Comparison of ENCODE assay signal across 33 cellular contexts in the genomic region with DNA sequence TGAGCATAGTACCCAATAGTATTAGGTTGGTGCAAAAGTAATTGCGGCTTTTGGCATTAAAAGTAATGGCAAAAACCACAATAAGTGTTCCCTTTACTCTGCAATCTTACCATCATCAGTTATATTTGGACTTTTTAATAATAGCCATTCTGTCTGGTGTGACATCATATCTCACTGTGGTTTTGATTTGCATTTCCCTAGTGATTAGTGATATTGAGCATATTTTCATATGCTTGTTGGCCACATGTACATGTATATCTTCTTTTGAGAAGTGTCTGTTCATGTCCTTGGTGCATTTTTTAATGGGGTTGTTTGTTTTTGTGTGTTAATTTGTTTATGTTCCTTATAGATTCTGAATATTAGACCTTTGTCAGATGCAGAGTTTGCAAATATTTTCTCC.
"Had no signal": no experiment of that assay in that cellular context is flagged by ENCODE, and none has a peak within 500 bp of the region (broad histone marks: within the 10 kb centered on the region; RNA-seq: fewer than 3 reads in every experiment).

No MANE protein-coding gene starts in this region.

- H3K4me3 Mint-ChIP-seq: activated CD4-positive, alpha-beta memory T cell treated with anti-CD3 and anti-CD28 coated beads for 36 hours; activated CD4-positive, alpha-beta T cell treated with anti-CD3 and anti-CD28 coated beads for 36 hours; activated CD4-positive, alpha-beta T cell treated with anti-CD3 and anti-CD28 coated beads, Interleukin-2, amount 10 ng/mL, durations not matched to agents 24 days and 14 days; activated CD8-positive, alpha-beta memory T cell treated with anti-CD3 and anti-CD28 coated beads, Interleukin-2, amount 10 ng/mL, durations not matched to agents 7 days and 5 days; activated CD8-positive, alpha-beta T cell treated with anti-CD3 and anti-CD28 coated beads, Interleukin-2, amount 10 ng/mL, durations not matched to agents 7 days and 5 days; activated naive CD4-positive, alpha-beta T cell treated with anti-CD3 and anti-CD28 coated beads for 36 hours; activated naive CD4-positive, alpha-beta T cell treated with anti-CD3 and anti-CD28 coated beads, Interleukin-2, amount 50 U/mL, for 24 hours; activated naive CD8-positive, alpha-beta T cell treated with anti-CD3 and anti-CD28 coated beads for 36 hours; activated naive CD8-positive, alpha-beta T cell treated with anti-CD3 and anti-CD28 coated beads, Interleukin-2, amount 50 U/mL, for 24 hours; activated T-helper 1 cell treated with anti-CD3 and anti-CD28 coated beads, Interleukin-12 subunit alpha, Interleukin-12 subunit beta, Interleukin-2, Interleukin-4 antibody, amounts not matched to agents 30 ng/mL and 10 ng/mL and 1 ng/mL, durations not matched to agents 14 hours and 24 hours and 36 hours; effector memory CD8-positive, alpha-beta T cell had no signal

- ATAC-seq: activated CD4-positive, alpha-beta T cell treated with anti-CD3 and anti-CD28 coated beads for 36 hours; activated CD8-positive, alpha-beta memory T cell treated with anti-CD3 and anti-CD28 coated beads, Interleukin-2, amount 10 ng/mL, durations not matched to agents 7 days and 5 days; activated CD8-positive, alpha-beta T cell treated with anti-CD3 and anti-CD28 coated beads, Interleukin-2, amount 10 ng/mL, durations not matched to agents 7 days and 5 days; activated naive CD8-positive, alpha-beta T cell treated with anti-CD3 and anti-CD28 coated beads, Interleukin-2, amount 50 U/mL, for 24 hours; body of pancreas; effector memory CD8-positive, alpha-beta T cell; foreskin keratinocyte; gastrocnemius medialis; heart left ventricle had no signal

- DNase-seq: activated CD4-positive, alpha-beta memory T cell treated with anti-CD3 and anti-CD28 coated beads for 36 hours; activated CD4-positive, alpha-beta T cell treated with anti-CD3 and anti-CD28 coated beads for 36 hours; activated CD4-positive, alpha-beta T cell treated with anti-CD3 and anti-CD28 coated beads, Interleukin-2, amount 10 ng/mL, durations not matched to agents 24 days and 14 days; activated CD4-positive, CD25-positive, alpha-beta regulatory T cell; activated CD4-positive, CD25-positive, alpha-beta regulatory T cell treated with anti-CD3 and anti-CD28 coated beads, Interleukin-2, amount 50 U/mL, for 72 hours; activated CD8-positive, alpha-beta memory T cell treated with anti-CD3 and anti-CD28 coated beads, Interleukin-2, amount 10 ng/mL, durations not matched to agents 7 days and 5 days; activated CD8-positive, alpha-beta memory T cell treated with anti-CD3 and anti-CD28 coated beads, Interleukin-2, amount 50 U/mL, for 4 hours; activated CD8-positive, alpha-beta T cell treated with anti-CD3 and anti-CD28 coated beads, Interleukin-2, amount 10 ng/mL, durations not matched to agents 7 days and 5 days; activated effector memory CD4-positive, alpha-beta T cell treated with anti-CD3 and anti-CD28 coated beads, Interleukin-2, amount 50 U/mL, for 16 hours; activated naive CD4-positive, alpha-beta T cell treated with anti-CD3 and anti-CD28 coated beads for 36 hours; activated naive CD8-positive, alpha-beta T cell treated with anti-CD3 and anti-CD28 coated beads for 36 hours; activated naive CD8-positive, alpha-beta T cell treated with anti-CD3 and anti-CD28 coated beads, Interleukin-2, amount 50 U/mL, for 24 hours; activated T-cell treated with anti-CD3 and anti-CD28 coated beads, Interleukin-2, amount 50 U/mL, for 1 hour; activated T-cell treated with anti-CD3 and anti-CD28 coated beads, Interleukin-2, amount 50 U/mL, for 48 hours; adrenal gland; amygdala; aorta; body of pancreas; caudate nucleus; cortex of kidney; dermis blood vessel endothelial cell; effector CD4-positive, alpha-beta T cell; effector memory CD8-positive, alpha-beta T cell; erythroblast; foreskin keratinocyte; gastrocnemius medialis; glutamatergic neuron; heart left ventricle; T-helper 9 cell; WERI-Rb-1 had no signal

- H3K36me3 Mint-ChIP-seq: activated CD4-positive, alpha-beta memory T cell treated with anti-CD3 and anti-CD28 coated beads for 36 hours; activated CD8-positive, alpha-beta memory T cell treated with anti-CD3 and anti-CD28 coated beads, Interleukin-2, amount 10 ng/mL, durations not matched to agents 7 days and 5 days; activated naive CD4-positive, alpha-beta T cell treated with anti-CD3 and anti-CD28 coated beads, Interleukin-2, amount 50 U/mL, for 24 hours; activated naive CD8-positive, alpha-beta T cell treated with anti-CD3 and anti-CD28 coated beads for 36 hours had no signal

- H3K27ac Mint-ChIP-seq: activated CD4-positive, alpha-beta memory T cell treated with anti-CD3 and anti-CD28 coated beads for 36 hours; activated CD4-positive, alpha-beta T cell treated with anti-CD3 and anti-CD28 coated beads for 36 hours; activated CD4-positive, alpha-beta T cell treated with anti-CD3 and anti-CD28 coated beads, Interleukin-2, amount 10 ng/mL, durations not matched to agents 24 days and 14 days; activated CD8-positive, alpha-beta memory T cell treated with anti-CD3 and anti-CD28 coated beads, Interleukin-2, amount 10 ng/mL, durations not matched to agents 7 days and 5 days; activated CD8-positive, alpha-beta T cell treated with anti-CD3 and anti-CD28 coated beads, Interleukin-2, amount 10 ng/mL, durations not matched to agents 7 days and 5 days; activated naive CD4-positive, alpha-beta T cell treated with anti-CD3 and anti-CD28 coated beads for 36 hours; activated naive CD4-positive, alpha-beta T cell treated with anti-CD3 and anti-CD28 coated beads, Interleukin-2, amount 50 U/mL, for 24 hours; activated naive CD8-positive, alpha-beta T cell treated with anti-CD3 and anti-CD28 coated beads for 36 hours; activated naive CD8-positive, alpha-beta T cell treated with anti-CD3 and anti-CD28 coated beads, Interleukin-2, amount 50 U/mL, for 24 hours; activated T-helper 1 cell treated with anti-CD3 and anti-CD28 coated beads, Interleukin-12 subunit alpha, Interleukin-12 subunit beta, Interleukin-2, Interleukin-4 antibody, amounts not matched to agents 30 ng/mL and 10 ng/mL and 1 ng/mL, durations not matched to agents 14 hours and 24 hours and 36 hours; activated T-helper 2 cell treated with anti-CD3 and anti-CD28 coated beads, Interferon-gamma antibody, Interleukin-2, Interleukin-4, amounts not matched to agents 10 μg/mL and 5 μg/mL and 100 μg/mL, durations not matched to agents 14 hours and 24 hours and 36 hours; effector memory CD8-positive, alpha-beta T cell had no signal

- H3K9me3 Mint-ChIP-seq: activated CD4-positive, alpha-beta memory T cell treated with anti-CD3 and anti-CD28 coated beads for 36 hours; activated CD4-positive, alpha-beta T cell treated with anti-CD3 and anti-CD28 coated beads, Interleukin-2, amount 10 ng/mL, durations not matched to agents 24 days and 14 days; activated naive CD8-positive, alpha-beta T cell treated with anti-CD3 and anti-CD28 coated beads for 36 hours; activated naive CD8-positive, alpha-beta T cell treated with anti-CD3 and anti-CD28 coated beads, Interleukin-2, amount 50 U/mL, for 24 hours; activated T-helper 1 cell treated with anti-CD3 and anti-CD28 coated beads, Interleukin-12 subunit alpha, Interleukin-12 subunit beta, Interleukin-2, Interleukin-4 antibody, amounts not matched to agents 30 ng/mL and 10 ng/mL and 1 ng/mL, durations not matched to agents 14 hours and 24 hours and 36 hours; activated T-helper 2 cell treated with anti-CD3 and anti-CD28 coated beads, Interferon-gamma antibody, Interleukin-2, Interleukin-4, amounts not matched to agents 10 μg/mL and 5 μg/mL and 100 μg/mL, durations not matched to agents 14 hours and 24 hours and 36 hours had no signal

- H3K27me3 Mint-ChIP-seq: activated CD4-positive, alpha-beta memory T cell treated with anti-CD3 and anti-CD28 coated beads for 36 hours; activated CD4-positive, alpha-beta T cell treated with anti-CD3 and anti-CD28 coated beads for 36 hours; activated CD4-positive, alpha-beta T cell treated with anti-CD3 and anti-CD28 coated beads, Interleukin-2, amount 10 ng/mL, durations not matched to agents 24 days and 14 days; activated CD8-positive, alpha-beta memory T cell treated with anti-CD3 and anti-CD28 coated beads, Interleukin-2, amount 10 ng/mL, durations not matched to agents 7 days and 5 days; activated naive CD4-positive, alpha-beta T cell treated with anti-CD3 and anti-CD28 coated beads, Interleukin-2, amount 50 U/mL, for 24 hours; activated naive CD8-positive, alpha-beta T cell treated with anti-CD3 and anti-CD28 coated beads for 36 hours; activated naive CD8-positive, alpha-beta T cell treated with anti-CD3 and anti-CD28 coated beads, Interleukin-2, amount 50 U/mL, for 24 hours; effector memory CD8-positive, alpha-beta T cell had no signal

- H3K4me1 Mint-ChIP-seq: activated CD4-positive, alpha-beta T cell treated with anti-CD3 and anti-CD28 coated beads for 36 hours; activated CD4-positive, alpha-beta T cell treated with anti-CD3 and anti-CD28 coated beads, Interleukin-2, amount 10 ng/mL, durations not matched to agents 24 days and 14 days; activated CD8-positive, alpha-beta memory T cell treated with anti-CD3 and anti-CD28 coated beads, Interleukin-2, amount 10 ng/mL, durations not matched to agents 7 days and 5 days; activated naive CD4-positive, alpha-beta T cell treated with anti-CD3 and anti-CD28 coated beads, Interleukin-2, amount 50 U/mL, for 24 hours; activated naive CD8-positive, alpha-beta T cell treated with anti-CD3 and anti-CD28 coated beads for 36 hours; activated naive CD8-positive, alpha-beta T cell treated with anti-CD3 and anti-CD28 coated beads, Interleukin-2, amount 50 U/mL, for 24 hours had no signal
